15 cellular contexts compared by ENCODE assay signal in genomic region chr11:126833020-126833419, GRCh38.
"Had no signal": no experiment of that assay in that cellular context is flagged by ENCODE, and none has a peak within 500 bp of the region (broad histone marks: within the 10 kb centered on the region; RNA-seq: fewer than 3 reads in every experiment).

No MANE protein-coding gene starts in this region.

- ATAC-seq: activated T-helper 17 cell treated with anti-CD3 and anti-CD28 coated beads, Interleukin-2, amount 50 U/mL, for 72 hours; body of pancreas; heart right ventricle had no signal

- FAIRE-seq: frontal cortex, keratinocyte had no signal

- DNase-seq: activated CD4-positive, alpha-beta T cell treated with anti-CD3 and anti-CD28 coated beads, Interleukin-2, amount 10 ng/mL, durations not matched to agents 7 days and 5 days; activated CD4-positive, CD25-positive, alpha-beta regulatory T cell; activated CD8-positive, alpha-beta memory T cell treated with anti-CD3 and anti-CD28 coated beads for 24 hours; activated naive CD4-positive, alpha-beta T cell treated with anti-CD3 and anti-CD28 coated beads, Interleukin-2, amount 10 ng/mL, durations not matched to agents 7 days and 5 days; activated T-cell treated with anti-CD3 and anti-CD28 coated beads for 4 hours; adrenal gland; body of pancreas; effector memory CD4-positive, alpha-beta T cell; heart right ventricle; stimulated activated CD4-positive, alpha-beta T cell treated with anti-CD3 and anti-CD28 coated beads, Interleukin-4, amount 100 ng/mL, for 1 hour; stimulated activated CD8-positive, alpha-beta memory T cell treated with anti-CD3 and anti-CD28 coated beads, Interleukin-4, amount 100 ng/mL, for 48 hours; upper lobe of left lung had no signal
